Comparison of ENCODE assay signal across 8 cellular contexts in genomic region chr6:150006961-150007464, GRCh38. TPM values are rescaled to one million over a fixed set of nuclear protein-coding genes. Genes with fewer than 3 reads are reported as not detected.
DNase-seq lines count a peak whose midpoint lies in the region; ATAC-seq and TF ChIP-seq lines count a peak whose summit lies in the region.

No MANE protein-coding gene starts in this region.

- H3K27me3 ChIP-seq in HL-60 (ENCODE audit: insufficient read depth, poor library complexity, severe bottlenecking) (peaks cover 27% of the 10 kb centered on the region), thoracic aorta (replicated peaks; ENCODE audit: insufficient read depth) (peaks cover 14% of the 10 kb centered on the region)

- H3K9me3 ChIP-seq in thoracic aorta, result no peaks in the 10 kb centered on the region

- no peak for ATAC-seq in thoracic aorta (ENCODE audit: insufficient number of reproducible peaks, low FRiP score, low read depth)
- no peak for ATAC-seq in HG03097 (IDR thresholded peaks at IDR 0.05; ENCODE audit: low FRiP score, unreplicated experiment)
- no peak for ATAC-seq in HG03520 (IDR thresholded peaks at IDR 0.05; ENCODE audit: unreplicated experiment)

- H3K36me3 ChIP-seq in thoracic aorta, result no peaks in the 10 kb centered on the region

- H3K27ac ChIP-seq in HL-60 (replicated peaks) (no peak overlapping the region), thoracic aorta (no peak overlapping the region)

- DNase-seq in EL, result peak; percentile 21
- no peak for DNase-seq in HL-60 (ENCODE audit: low read depth in 1 of 2, low spot score in 1 of 2)
- DNase-seq in activated CD4-positive, alpha-beta T cell treated with anti-CD3 and anti-CD28 coated beads for 48 hours, result peak; percentile 75
- peak; percentile 68 for DNase-seq in germinal center (ENCODE audit: low spot score)
- DNase-seq in thoracic aorta (ENCODE audit: low spot score), result no peak
- DNase-seq in DMS153 (lab: John Stamatoyannopoulos, UW), result no peak

- H3K4me3 ChIP-seq in HL-60 (replicated peaks; ENCODE audit: insufficient read depth, low read length) (no peak overlapping the region), thoracic aorta (no peak overlapping the region)

- peak; percentile 12 for TF ChIP-seq CTCF in HL-60 (IDR thresholded peaks at IDR 0.05; ENCODE audit: insufficient read depth, low read length)
- peak; percentile 25 for TF ChIP-seq CTCF in thoracic aorta (IDR thresholded peaks at IDR 0.05)

- H3K4me1 ChIP-seq in thoracic aorta (ENCODE audit: control insufficient read depth in 1 of 2, low read depth in 2 of 2), result peaks cover 5 to 19% of the 10 kb centered on the region in 2 donors

RNA-seq across cellular contexts. Expression of gene RAET1L, which starts 18.3 kb away (rescaled TPM):
- not detected for total RNA-seq in thoracic aorta

RNA-seq across cellular contexts. Expression of gene ULBP1, which starts 43.3 kb away (rescaled TPM):
- total RNA-seq in thoracic aorta, result under 1 TPM in 1 of 2 donors, not detected in 1; 0.14 TPM

Comparison
In these comparisons a context has a peak if more than half of its experiments do, and no peak if none do; other contexts are left out.
1. DNase-seq: peak in EL (single experiment), activated CD4-positive, alpha-beta T cell treated with anti-CD3 and anti-CD28 coated beads for 48 hours (single experiment) and germinal center (single experiment); none in HL-60 (0 of 2), thoracic aorta (single experiment) and DMS153 (single experiment).